Comparison of ENCODE assay signal across 2 cellular contexts in the genomic region with DNA sequence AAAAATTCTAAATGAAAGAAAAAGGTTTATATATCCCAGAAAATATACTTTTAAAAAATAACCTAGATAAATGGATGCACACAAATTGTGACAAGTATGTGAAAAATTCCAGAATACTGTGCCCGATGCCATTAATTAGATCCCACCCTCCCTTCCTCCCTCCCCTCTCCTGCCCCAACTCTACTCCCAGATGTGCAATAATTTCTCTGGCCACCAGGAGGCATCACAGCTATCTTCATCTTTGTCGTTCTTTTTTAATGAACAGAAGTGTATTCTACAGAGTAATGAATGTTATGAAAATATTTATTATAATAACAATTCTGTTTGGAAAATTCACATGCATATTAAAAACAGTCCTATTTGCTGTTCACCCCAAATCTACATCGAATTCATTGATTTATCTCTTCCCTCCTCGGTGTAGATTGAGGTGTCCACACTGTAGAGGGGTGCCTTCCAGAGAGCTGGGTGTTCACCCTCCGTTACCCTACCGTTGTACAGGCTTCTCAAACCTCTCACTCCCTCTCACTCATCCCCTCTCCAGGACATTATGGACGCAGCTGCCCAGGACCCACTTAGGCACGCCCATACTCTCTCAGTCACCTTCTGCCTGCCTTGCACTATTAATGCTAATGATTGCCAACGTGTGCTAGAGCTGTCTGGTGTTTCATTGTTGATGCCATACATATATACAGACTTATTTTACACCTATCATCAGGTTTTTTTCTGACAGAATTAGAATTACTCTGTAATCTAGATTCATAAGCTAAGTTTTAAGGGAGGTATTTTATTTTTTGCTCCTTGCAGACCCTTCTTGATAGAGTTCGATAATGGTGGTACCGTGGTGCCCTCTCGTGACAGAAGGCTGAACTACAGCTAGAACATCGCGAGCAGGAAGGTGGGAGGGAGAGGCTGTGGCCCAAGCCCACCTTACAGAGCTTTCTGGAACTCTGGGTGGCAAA.
TF ChIP-seq lines count a peak whose summit lies in the region.

No MANE protein-coding gene starts in this region.

TF ChIP-seq in IMR-90, 13 proteins besides CTCF, POLR2A, EP300 and RAD21:
- no peak for TF ChIP-seq NFE2L2 (IDR thresholded peaks at IDR 0.05; ENCODE audit: low read depth, low read length)
- peak; percentile 53 for TF ChIP-seq SMC3 (IDR thresholded peaks at IDR 0.05; ENCODE audit: low read depth, low read length)
- TF ChIP-seq CEBPB (IDR thresholded peaks at IDR 0.05; ENCODE audit: low read depth, low read length) = no peak

TF ChIP-seq in neural cell, 6 proteins besides CTCF, POLR2A, EP300 and RAD21:
- no peak for TF ChIP-seq EZH2 (IDR thresholded peaks at IDR 0.05; ENCODE audit: borderline replicate concordance, insufficient read depth, low read length, poor library complexity, severe bottlenecking)
- TF ChIP-seq SMC3 (conservative IDR thresholded peaks at IDR 0.05; ENCODE audit: poor library complexity) = peak; percentile 40
